2 cellular contexts compared by ENCODE assay signal in genomic region chr3:184629555-184630160, GRCh38.
TF ChIP-seq lines count a peak whose summit lies in the region.

No MANE protein-coding gene starts in this region.

TF ChIP-seq in HepG2, 621 proteins besides CTCF, POLR2A, EP300 and RAD21:
- TF ChIP-seq ZNF790 (CRISPR knock-in tag; IDR thresholded peaks at IDR 0.05; ENCODE audit: borderline replicate concordance): no peak
- no peak for TF ChIP-seq ZNF556 (CRISPR knock-in tag; IDR thresholded peaks at IDR 0.05; ENCODE audit: borderline replicate concordance)
- TF ChIP-seq RFX5 (IDR thresholded peaks at IDR 0.05; ENCODE audit: low read depth, low read length): no peak
- no peak for TF ChIP-seq DPF2 (CRISPR knock-in tag; IDR thresholded peaks at IDR 0.05; ENCODE audit: borderline replicate concordance, low read depth)
- no peak for TF ChIP-seq NR1H2 (CRISPR knock-in tag; IDR thresholded peaks at IDR 0.05; ENCODE audit: borderline replicate concordance, low read depth)
- no peak for TF ChIP-seq ZNF589 (CRISPR knock-in tag; conservative IDR thresholded peaks at IDR 0.05)
- TF ChIP-seq, protein P1, sequence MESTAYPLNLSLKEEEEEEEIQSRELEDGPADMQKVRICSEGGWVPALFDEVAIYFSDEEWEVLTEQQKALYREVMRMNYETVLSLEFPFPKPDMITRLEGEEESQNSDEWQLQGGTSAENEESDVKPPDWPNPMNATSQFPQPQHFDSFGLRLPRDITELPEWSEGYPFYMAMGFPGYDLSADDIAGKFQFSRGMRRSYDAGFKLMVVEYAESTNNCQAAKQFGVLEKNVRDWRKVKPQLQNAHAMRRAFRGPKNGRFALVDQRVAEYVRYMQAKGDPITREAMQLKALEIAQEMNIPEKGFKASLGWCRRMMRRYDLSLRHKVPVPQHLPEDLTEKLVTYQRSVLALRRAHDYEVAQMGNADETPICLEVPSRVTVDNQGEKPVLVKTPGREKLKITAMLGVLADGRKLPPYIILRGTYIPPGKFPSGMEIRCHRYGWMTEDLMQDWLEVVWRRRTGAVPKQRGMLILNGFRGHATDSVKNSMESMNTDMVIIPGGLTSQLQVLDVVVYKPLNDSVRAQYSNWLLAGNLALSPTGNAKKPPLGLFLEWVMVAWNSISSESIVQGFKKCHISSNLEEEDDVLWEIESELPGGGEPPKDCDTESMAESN (CRISPR knock-in tag; conservative IDR thresholded peaks at IDR 0.05): no peak
- no peak for TF ChIP-seq ZNF558 (CRISPR knock-in tag; IDR thresholded peaks at IDR 0.05; ENCODE audit: borderline replicate concordance)
- no peak for TF ChIP-seq ESRRA (CRISPR knock-in tag; IDR thresholded peaks at IDR 0.05; ENCODE audit: low read depth)
- TF ChIP-seq ZNF274 (CRISPR knock-in tag; IDR thresholded peaks at IDR 0.05): no peak
- no peak for TF ChIP-seq TAF1 (CRISPR knock-in tag; IDR thresholded peaks at IDR 0.05)

TF ChIP-seq in H1, 55 proteins besides CTCF, POLR2A, EP300 and RAD21:
- no peak for TF ChIP-seq ASH2L (IDR thresholded peaks at IDR 0.05; ENCODE audit: low read length)
- TF ChIP-seq ZNF274 (IDR thresholded peaks at IDR 0.05; ENCODE audit: borderline replicate concordance, extremely low read depth, low read length): no peak
- TF ChIP-seq, protein P2, sequence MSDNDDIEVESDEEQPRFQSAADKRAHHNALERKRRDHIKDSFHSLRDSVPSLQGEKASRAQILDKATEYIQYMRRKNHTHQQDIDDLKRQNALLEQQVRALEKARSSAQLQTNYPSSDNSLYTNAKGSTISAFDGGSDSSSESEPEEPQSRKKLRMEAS (IDR thresholded peaks at IDR 0.05): peak; percentile 7; the same call in 1 of the 2 replicates
- no peak for TF ChIP-seq POU5F1 (IDR thresholded peaks at IDR 0.05; ENCODE audit: low read depth, low read length)
